In genomic region chr15:71364117-71364584, GRCh38 we compare ENCODE assay signal across 14 cellular contexts.
DNase-seq lines count a peak whose midpoint lies in the region; ATAC-seq, FAIRE-seq and TF ChIP-seq lines count a peak whose summit lies in the region.
"Had no signal": no experiment of that assay in that cellular context is flagged by ENCODE, and none has a peak within 500 bp of the region (broad histone marks: within the 10 kb centered on the region; RNA-seq: fewer than 3 reads in every experiment).

No MANE protein-coding gene starts in this region.

- H3K27ac Mint-ChIP-seq in astrocyte (ENCODE audit: unreplicated experiment) = peak overlapping the region; percentile 49
- H3K27ac Mint-ChIP-seq: activated naive CD8-positive, alpha-beta T cell had no signal

- DNase-seq in NCI-H1694 treated with DMSO at 0.1 percent for 48 hours (lab: John Stamatoyannopoulos, UW) = peak; percentile 6
- no peak for DNase-seq in NCI-H1694 (lab: John Stamatoyannopoulos, UW)
- peak; percentile 93 for DNase-seq in NCI-H146 (lab: John Stamatoyannopoulos, UW)
- no peak for DNase-seq in astrocyte (ENCODE audit: low read depth)
- no peak for DNase-seq in NOMO-1 treated with DMSO at 0.1 percent for 48 hours (lab: John Stamatoyannopoulos, UW; ENCODE audit: unreplicated experiment)
- DNase-seq: activated CD8-positive, alpha-beta memory T cell treated with anti-CD3 and anti-CD28 coated beads, Interleukin-2, amount 50 U/mL, for 4 hours; cerebellar nuclear complex; midbrain; NCI-H774 had no signal

- peaks cover 3% of the 10 kb centered on the region for H3K9me3 Mint-ChIP-seq in astrocyte (ENCODE audit: unreplicated experiment)

- H3K4me1 ChIP-seq in astrocyte (ENCODE audit: insufficient read depth, low read length) (no peaks in the 10 kb centered on the region), mucosa of rectum (ENCODE audit: control insufficient read depth in 2 of 2, insufficient read depth in 2 of 2, low read length in 2 of 2) (peaks cover 0 to 12% of the 10 kb centered on the region in 2 donors)
- H3K4me1 ChIP-seq: parathyroid adenoma had no signal

- ATAC-seq in HG02938 (IDR thresholded peaks at IDR 0.05; ENCODE audit: unreplicated experiment) = no peak
- no peak for ATAC-seq in activated CD4-positive, CD25-positive, alpha-beta regulatory T cell treated with anti-CD3 and anti-CD28 coated beads, Interleukin-2, amount 50 U/mL, for 24 hours

- no peak overlapping the region for H3K4me3 ChIP-seq in astrocyte (ENCODE audit: insufficient read depth, low read depth, low read length)
- no peak overlapping the region for H3K4me3 ChIP-seq in mucosa of rectum (ENCODE audit: low read length in 2 of 2)

- H3K27ac ChIP-seq in astrocyte (ENCODE audit: low read depth, low read length) = no peak overlapping the region
- H3K27ac ChIP-seq in mucosa of rectum (ENCODE audit: low read depth in 2 of 2, low read length in 2 of 2) = peak overlapping the region; percentile 39 to 48
- H3K27ac ChIP-seq: parathyroid adenoma had no signal

- H3K36me3 Mint-ChIP-seq in astrocyte (ENCODE audit: low read depth, unreplicated experiment) = peaks cover 2% of the 10 kb centered on the region
- H3K36me3 Mint-ChIP-seq: activated naive CD8-positive, alpha-beta T cell had no signal

- no peak for TF ChIP-seq CTCF in astrocyte (IDR thresholded peaks at IDR 0.05; ENCODE audit: insufficient read depth, low read depth, low read length)

- H3K27me3 ChIP-seq in astrocyte (ENCODE audit: insufficient read depth, low read length) = no peaks in the 10 kb centered on the region
- H3K27me3 ChIP-seq in mucosa of rectum (ENCODE audit: control insufficient read depth in 2 of 2, insufficient read depth in 2 of 2, low read length in 2 of 2) = no peaks in the 10 kb centered on the region

- no peaks in the 10 kb centered on the region for H3K27me3 Mint-ChIP-seq in astrocyte (ENCODE audit: low read depth, unreplicated experiment)

- H3K79me2 ChIP-seq in astrocyte (ENCODE audit: insufficient read depth, low read length) = no peaks in the 10 kb centered on the region
- H3K79me2 ChIP-seq: parathyroid adenoma had no signal

- H3K9me3 ChIP-seq in astrocyte (ENCODE audit: insufficient read depth, low read depth, low read length) (no peaks in the 10 kb centered on the region), mucosa of rectum (ENCODE audit: control insufficient read depth in 2 of 2, low read length in 2 of 2) (no peaks in the 10 kb centered on the region)

- no peaks in the 10 kb centered on the region for H3K36me3 ChIP-seq in astrocyte (ENCODE audit: insufficient read depth, low read length)
- no peaks in the 10 kb centered on the region for H3K36me3 ChIP-seq in mucosa of rectum (ENCODE audit: control insufficient read depth in 2 of 2, insufficient read depth in 2 of 2, low read length in 2 of 2)

- H2AFZ ChIP-seq in astrocyte (ENCODE audit: low read depth, low read length) = no peak overlapping the region
- H2AFZ ChIP-seq: parathyroid adenoma had no signal

- H3K4me3 Mint-ChIP-seq in astrocyte (ENCODE audit: unreplicated experiment) = no peak overlapping the region
- H3K4me3 Mint-ChIP-seq: activated naive CD8-positive, alpha-beta T cell had no signal

- no peak overlapping the region for H3K4me2 ChIP-seq in astrocyte (ENCODE audit: low read length)

- H4K20me1 ChIP-seq in astrocyte (ENCODE audit: insufficient read depth, low read length) = no peaks in the 10 kb centered on the region

- FAIRE-seq in astrocyte (lab: Jason Lieb, UNC) = no peak

- H3K9ac ChIP-seq in astrocyte (ENCODE audit: low read length) (no peak overlapping the region), mucosa of rectum (ENCODE audit: low read depth in 1 of 2, low read length in 2 of 2) (no peak overlapping the region)
- H3K9ac ChIP-seq: parathyroid adenoma had no signal

- H3K4me1 Mint-ChIP-seq in astrocyte (ENCODE audit: low read depth, unreplicated experiment) = no peaks in the 10 kb centered on the region

Comparison
In these comparisons a context has a peak if more than half of its experiments do, and no peak if none do; other contexts are left out.
1. DNase-seq: peak in NCI-H1694 treated with DMSO at 0.1 percent for 48 hours (single experiment) and NCI-H146 (single experiment); none in NCI-H1694 (single experiment), astrocyte (single experiment) and NOMO-1 treated with DMSO at 0.1 percent for 48 hours (single experiment).